ENCODE assay signal across 6 cellular contexts in the genomic region with DNA sequence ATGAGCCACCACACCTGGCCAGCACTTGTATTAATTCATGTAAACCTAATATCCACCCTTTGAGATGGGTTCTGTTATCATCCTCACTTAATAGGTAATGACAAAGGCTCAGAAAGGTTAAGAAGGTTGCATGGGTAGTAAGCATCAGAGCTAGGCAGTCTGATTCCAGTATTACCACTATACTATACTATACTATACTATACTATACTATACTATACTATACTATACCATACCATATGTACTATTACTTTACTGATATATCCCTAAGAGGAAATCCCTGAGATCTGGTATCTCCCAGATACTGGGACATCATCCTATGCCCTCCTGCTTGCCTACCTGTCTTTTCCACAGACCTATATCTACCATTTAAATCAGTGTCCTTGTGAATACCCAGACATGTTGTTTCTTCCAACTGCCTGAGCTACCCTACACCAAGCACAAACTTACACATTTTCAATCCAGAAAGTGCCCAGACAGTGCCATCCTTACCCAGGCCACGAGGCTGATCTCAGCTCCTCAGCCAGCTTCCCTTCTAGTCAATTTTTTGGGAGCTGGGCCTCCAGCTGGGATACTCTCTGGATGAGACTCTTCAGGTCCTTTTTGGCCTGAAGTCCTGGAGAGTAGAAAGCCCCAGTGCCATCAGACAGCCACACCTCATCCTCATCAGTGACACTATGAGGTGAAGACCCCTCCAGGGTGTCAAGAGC. TPM values are rescaled to one million over a fixed set of nuclear protein-coding genes. Genes with fewer than 3 reads are reported as not detected.
"Had no signal": no experiment of that assay in that cellular context is flagged by ENCODE, and none has a peak within 500 bp of the region (broad histone marks: within the 10 kb centered on the region; RNA-seq: fewer than 3 reads in every experiment).

No MANE protein-coding gene starts in this region.

RNA-seq across cellular contexts. Expression of gene RNU1-1, which starts 36.3 kb away (rescaled TPM):
- total RNA-seq: fibroblast of villous mesenchyme had no signal
- polyA plus RNA-seq: esophagus, fibroblast of lung, foreskin keratinocyte, heart left ventricle, heart right ventricle had no signal
